In the genomic region with DNA sequence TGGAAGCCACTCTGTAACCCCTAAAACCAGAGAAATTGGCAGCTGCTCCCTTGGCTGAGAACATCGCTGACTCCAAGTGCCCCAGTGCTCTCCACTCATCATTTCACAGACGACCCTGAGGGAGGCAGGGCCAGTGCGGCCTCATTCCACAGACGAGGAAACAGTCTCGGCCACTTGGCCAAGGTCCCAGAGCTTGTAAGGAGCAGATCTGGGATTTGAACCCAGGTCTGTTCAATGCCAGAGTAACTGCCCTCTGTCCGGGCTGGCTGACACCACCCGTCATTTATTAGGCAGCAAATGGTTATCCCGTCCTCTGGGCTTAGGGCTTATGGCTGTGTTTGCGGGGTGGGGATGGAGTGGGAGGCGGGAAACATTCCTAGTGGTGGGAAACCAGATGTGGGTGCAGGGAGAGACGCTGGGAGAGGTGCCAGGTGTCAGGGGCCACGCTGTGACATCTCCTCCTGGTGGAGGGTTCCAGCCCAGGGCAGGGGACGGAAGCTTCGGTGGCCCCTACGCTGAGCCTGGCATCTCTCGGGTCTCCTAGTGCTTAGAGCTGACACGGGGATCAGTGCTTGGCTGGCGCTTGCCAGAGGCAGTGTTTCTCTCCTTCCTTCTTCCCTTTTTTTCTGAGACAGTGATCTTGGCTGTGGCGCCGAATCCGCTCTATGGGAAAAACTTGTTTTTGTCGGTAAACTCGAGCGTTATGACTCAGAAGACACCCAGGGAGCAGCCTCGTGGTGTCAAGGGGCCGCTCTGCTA, we compare ENCODE assay signal across 1 cellular context.
TF ChIP-seq lines count a peak whose summit lies in the region.

No MANE protein-coding gene starts in this region.

TF ChIP-seq in H1, 55 proteins besides CTCF, POLR2A, EP300 and RAD21:
- TF ChIP-seq SP2 (IDR thresholded peaks at IDR 0.05; ENCODE audit: low read length) (no peak), BCL11A (IDR thresholded peaks at IDR 0.05; ENCODE audit: low read depth in 2 of 2, low read length in 2 of 2) (no peak), NANOG (IDR thresholded peaks at IDR 0.05; ENCODE audit: insufficient read depth, low read depth, low read length, poor library complexity, severe bottlenecking) (no peak)
- TF ChIP-seq, protein P1, sequence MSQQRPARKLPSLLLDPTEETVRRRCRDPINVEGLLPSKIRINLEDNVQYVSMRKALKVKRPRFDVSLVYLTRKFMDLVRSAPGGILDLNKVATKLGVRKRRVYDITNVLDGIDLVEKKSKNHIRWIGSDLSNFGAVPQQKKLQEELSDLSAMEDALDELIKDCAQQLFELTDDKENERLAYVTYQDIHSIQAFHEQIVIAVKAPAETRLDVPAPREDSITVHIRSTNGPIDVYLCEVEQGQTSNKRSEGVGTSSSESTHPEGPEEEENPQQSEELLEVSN (IDR thresholded peaks at IDR 0.05), result peak; percentile 38; the same call in 1 of the 2 replicates
